In genomic region chr1:63321061-63321787, GRCh38 we compare ENCODE assay signal across 10 cellular contexts. TPM values are rescaled to one million over a fixed set of nuclear protein-coding genes. Genes with fewer than 3 reads are reported as not detected.
A peak's percentile ranks its signal among the peaks of the same experiment; 100 is the strongest.
DNase-seq lines count a peak whose midpoint lies in the region; ATAC-seq and TF ChIP-seq lines count a peak whose summit lies in the region.
"Had no signal": no experiment of that assay in that cellular context is flagged by ENCODE, and none has a peak within 500 bp of the region (broad histone marks: within the 10 kb centered on the region; RNA-seq: fewer than 3 reads in every experiment).

No MANE protein-coding gene starts in this region.

- H3K4me3 ChIP-seq in tibial nerve = peak overlapping the region; percentile 50 to 69 (median 55)

- 13 to 15% methylated on average over 28 to 39 of the region's 39 CpGs for WGBS in tibial nerve, 2 donors

- DNase-seq in activated naive CD4-positive, alpha-beta T cell treated with anti-CD3 and anti-CD28 coated beads for 36 hours = no peak
- DNase-seq in activated naive CD4-positive, alpha-beta T cell treated with Interleukin-2 at 50 U/mL for 16 hours = no peak
- peak in 1 of 2 donors; percentile 13 for DNase-seq in activated T-cell treated with anti-CD3 and anti-CD28 coated beads, Interleukin-2, amount 50 U/mL, for 72 hours
- no peak for DNase-seq in immature natural killer cell
- no peak for DNase-seq in tibial nerve (ENCODE audit: low spot score in 2 of 2)
- DNase-seq in HT-29 (ENCODE audit: low spot score) = no peak
- no peak for DNase-seq in NCI-H2081 treated with DMSO at 0.1 percent for 48 hours (lab: John Stamatoyannopoulos, UW)
- DNase-seq in NCI-H1048 (lab: John Stamatoyannopoulos, UW) = no peak
- DNase-seq: NCI-H774 had no signal

- H3K9me3 ChIP-seq in tibial nerve = no peaks in the 10 kb centered on the region

- CTCF ChIA-PET in activated naive CD4-positive, alpha-beta T cell treated with anti-CD3 and anti-CD28 coated beads for 36 hours (lab: Charles Lee) = interaction anchor here (2.2 kb wide), 1 partner anchor 9 kb away, joined by 12 read pairs; no protein-coding TSS in a partner anchor

- H3K4me1 ChIP-seq in tibial nerve = peaks cover 0 to 71% (median 11%) of the 10 kb centered on the region in 4 donors

- H3K36me3 ChIP-seq in tibial nerve = peaks cover 0 to 3% (median 0%) of the 10 kb centered on the region in 3 donors

- no peak for TF ChIP-seq EP300 in tibial nerve (IDR thresholded peaks at IDR 0.05)

- peaks cover 6% of the 10 kb centered on the region for H3K36me3 Mint-ChIP-seq in activated naive CD4-positive, alpha-beta T cell treated with anti-CD3 and anti-CD28 coated beads for 36 hours (ENCODE audit: low read depth)
- H3K36me3 Mint-ChIP-seq in activated T-cell treated with anti-CD3 and anti-CD28 coated beads, Interleukin-2, amount 50 U/mL, for 72 hours (ENCODE audit: insufficient read depth in 2 of 2) = peaks cover 13 to 14% of the 10 kb centered on the region in 2 donors
- H3K36me3 Mint-ChIP-seq in immature natural killer cell = peaks cover under 1 to 4% (median 3%) of the 10 kb centered on the region in 3 donors

- ATAC-seq in activated T-cell treated with anti-CD3 and anti-CD28 coated beads, Interleukin-2, amount 50 U/mL, for 72 hours (replicated peaks in 1 of 2) = no peak

- H3K9me3 Mint-ChIP-seq in activated naive CD4-positive, alpha-beta T cell treated with anti-CD3 and anti-CD28 coated beads for 36 hours = peaks cover 8% of the 10 kb centered on the region
- peaks cover 0 to 2% of the 10 kb centered on the region in 2 donors for H3K9me3 Mint-ChIP-seq in activated T-cell treated with anti-CD3 and anti-CD28 coated beads, Interleukin-2, amount 50 U/mL, for 72 hours
- peaks cover 6 to 43% (median 11%) of the 10 kb centered on the region in 6 donors for H3K9me3 Mint-ChIP-seq in immature natural killer cell

- peaks cover 64% of the 10 kb centered on the region for H3K27me3 Mint-ChIP-seq in activated naive CD4-positive, alpha-beta T cell treated with anti-CD3 and anti-CD28 coated beads for 36 hours (ENCODE audit: low read depth)
- H3K27me3 Mint-ChIP-seq in activated T-cell treated with anti-CD3 and anti-CD28 coated beads, Interleukin-2, amount 50 U/mL, for 72 hours (ENCODE audit: low read depth) = peaks cover 68% of the 10 kb centered on the region
- peaks cover 62 to 74% (median 70%) of the 10 kb centered on the region in 3 donors for H3K27me3 Mint-ChIP-seq in immature natural killer cell (ENCODE audit: low read depth in 3 of 3)

- H3K27me3 ChIP-seq in tibial nerve = peaks cover 6 to 96% of the 10 kb centered on the region in 2 donors

- intact Hi-C loops in activated naive CD4-positive, alpha-beta T cell treated with anti-CD3 and anti-CD28 coated beads for 36 hours (cut with micrococcal nuclease) = loop anchor here (5.0 to 10.0 kb wide), 3 partner anchors 454 to 884 kb away; partner anchors contain the start of genes ROR1 and USP1

- peaks cover 43% of the 10 kb centered on the region for H3K4me1 Mint-ChIP-seq in activated naive CD4-positive, alpha-beta T cell treated with anti-CD3 and anti-CD28 coated beads for 36 hours (ENCODE audit: low read depth)
- H3K4me1 Mint-ChIP-seq in activated T-cell treated with anti-CD3 and anti-CD28 coated beads, Interleukin-2, amount 50 U/mL, for 72 hours (ENCODE audit: low read depth) = peaks cover 53% of the 10 kb centered on the region
- H3K4me1 Mint-ChIP-seq in immature natural killer cell = peaks cover 37 to 46% of the 10 kb centered on the region in 2 donors

- TF ChIP-seq POLR2A in tibial nerve (IDR thresholded peaks at IDR 0.05) = no peak

- peak overlapping the region; percentile 54 for H3K27ac Mint-ChIP-seq in activated naive CD4-positive, alpha-beta T cell treated with anti-CD3 and anti-CD28 coated beads for 36 hours
- peak overlapping the region; percentile 94 for H3K27ac Mint-ChIP-seq in activated T-cell treated with anti-CD3 and anti-CD28 coated beads, Interleukin-2, amount 50 U/mL, for 72 hours
- H3K27ac Mint-ChIP-seq in immature natural killer cell = peak overlapping the region in 3 of 6 donors; percentile 33 to 81 (median 70)

- H3K4me3 Mint-ChIP-seq in activated naive CD4-positive, alpha-beta T cell treated with anti-CD3 and anti-CD28 coated beads for 36 hours = peak overlapping the region; percentile 72
- H3K4me3 Mint-ChIP-seq in activated T-cell treated with anti-CD3 and anti-CD28 coated beads, Interleukin-2, amount 50 U/mL, for 72 hours = peak overlapping the region; percentile 80
- H3K4me3 Mint-ChIP-seq in immature natural killer cell = peak overlapping the region; percentile 73 to 90 (median 86)

- H3K27ac ChIP-seq in tibial nerve = peak overlapping the region; percentile 93 to 99 (median 96)

- no peak for TF ChIP-seq CTCF in tibial nerve (IDR thresholded peaks at IDR 0.05)

RNA-seq across cellular contexts. Expression of gene FOXD3, which starts 1.1 kb away (rescaled TPM):
- total RNA-seq in activated naive CD4-positive, alpha-beta T cell treated with anti-CD3 and anti-CD28 coated beads for 36 hours = not detected
- total RNA-seq in activated T-cell treated with anti-CD3 and anti-CD28 coated beads, Interleukin-2, amount 50 U/mL, for 72 hours = not detected
- not detected for polyA plus RNA-seq in immature natural killer cell
- 10 to 100 TPM; 15.9 to 37.6 (median 25.6) TPM for total RNA-seq in tibial nerve
- not detected in 2 replicates for total RNA-seq in HT-29 (2014; rRNA removed; shearing (Covaris generic))
- total RNA-seq: renal cortical epithelial cell had no signal

RNA-seq across cellular contexts. Expression of gene ALG6, which starts 46.2 kb away (rescaled TPM):
- total RNA-seq in activated naive CD4-positive, alpha-beta T cell treated with anti-CD3 and anti-CD28 coated beads for 36 hours = 10 to 100 TPM; 11.0 to 13.5 TPM
- 10 to 100 TPM; 16.7 to 24.7 TPM for total RNA-seq in activated T-cell treated with anti-CD3 and anti-CD28 coated beads, Interleukin-2, amount 50 U/mL, for 72 hours
- polyA plus RNA-seq in immature natural killer cell = 10 to 100 TPM; 16.5 to 29.9 (median 20.7) TPM
- total RNA-seq in tibial nerve = 10 to 100 TPM in 3 of 4 donors, 1 to 10 TPM in 1; 6.6 to 16.8 (median 13.5) TPM
- 4.5 and 5.4 TPM in 2 replicates for total RNA-seq in HT-29 (2014; rRNA removed; shearing (Covaris generic))

Comparison
In these comparisons a context has a peak if more than half of its experiments do, and no peak if none do; other contexts are left out.
1. RNA of gene FOXD3, which starts 1.1 kb away (total RNA-seq): 15.9 to 37.6 TPM in tibial nerve; not detected in activated T-cell treated with anti-CD3 and anti-CD28 coated beads, Interleukin-2, amount 50 U/mL, for 72 hours, not detected in activated naive CD4-positive, alpha-beta T cell treated with anti-CD3 and anti-CD28 coated beads for 36 hours and not detected in HT-29; every median in the first group is over 10 times any median in the second.
2. Peak in every context shown above with its lines, with median percentiles within 50 percentile points of each other: H3K4me3 Mint-ChIP-seq.